ENCODE assay signal across 13 cellular contexts in genomic region chr4:78644063-78644691, GRCh38.
"Had no signal": no experiment of that assay in that cellular context is flagged by ENCODE, and none has a peak within 500 bp of the region (broad histone marks: within the 10 kb centered on the region; RNA-seq: fewer than 3 reads in every experiment).

No MANE protein-coding gene starts in this region.

- H3K36me3 ChIP-seq: neural progenitor cell, pancreas, sigmoid colon, thoracic aorta had no signal

- H3K9ac ChIP-seq: neural progenitor cell had no signal

- H3K27me3 Mint-ChIP-seq: activated CD4-positive, alpha-beta T cell treated with anti-CD3 and anti-CD28 coated beads for 36 hours had no signal

- H3K4me3 ChIP-seq: lung, neural progenitor cell, pancreas, sigmoid colon, thoracic aorta had no signal

- H3K4me3 Mint-ChIP-seq: activated CD4-positive, alpha-beta memory T cell treated with anti-CD3 and anti-CD28 coated beads, Interleukin-2, amount 10 ng/mL, durations not matched to agents 7 days and 5 days; activated CD4-positive, alpha-beta T cell treated with anti-CD3 and anti-CD28 coated beads for 36 hours; activated T-cell treated with anti-CD3 and anti-CD28 coated beads, Interleukin-2, amount 50 U/mL, for 4 hours; endodermal cell; immature natural killer cell; neural progenitor cell; stimulated activated effector memory CD8-positive, alpha-beta T cell treated with anti-CD3 and anti-CD28 coated beads, Interleukin-12 subunit alpha, Interleukin-12 subunit beta, amount 100 ng/mL, for 72 hours; T-helper 17 cell had no signal

- H3K27ac Mint-ChIP-seq: activated CD4-positive, alpha-beta memory T cell treated with anti-CD3 and anti-CD28 coated beads, Interleukin-2, amount 10 ng/mL, durations not matched to agents 7 days and 5 days; activated CD4-positive, alpha-beta T cell treated with anti-CD3 and anti-CD28 coated beads for 36 hours; endodermal cell; immature natural killer cell; neural progenitor cell; stimulated activated effector memory CD8-positive, alpha-beta T cell treated with anti-CD3 and anti-CD28 coated beads, Interleukin-12 subunit alpha, Interleukin-12 subunit beta, amount 100 ng/mL, for 72 hours; T-helper 17 cell had no signal

- H3K27ac ChIP-seq: neural progenitor cell had no signal

- H3K9me3 ChIP-seq: pancreas, sigmoid colon, thoracic aorta had no signal

- H3K4me1 Mint-ChIP-seq: immature natural killer cell; neural progenitor cell; stimulated activated effector memory CD8-positive, alpha-beta T cell treated with anti-CD3 and anti-CD28 coated beads, Interleukin-12 subunit alpha, Interleukin-12 subunit beta, amount 100 ng/mL, for 72 hours had no signal

- H3K4me1 ChIP-seq: neural progenitor cell had no signal

- H3K4me2 ChIP-seq: neural progenitor cell had no signal

- H3K9me3 Mint-ChIP-seq: activated CD4-positive, alpha-beta memory T cell treated with anti-CD3 and anti-CD28 coated beads, Interleukin-2, amount 10 ng/mL, durations not matched to agents 7 days and 5 days; activated T-cell treated with anti-CD3 and anti-CD28 coated beads, Interleukin-2, amount 50 U/mL, for 4 hours; endodermal cell; immature natural killer cell; neural progenitor cell; stimulated activated effector memory CD8-positive, alpha-beta T cell treated with anti-CD3 and anti-CD28 coated beads, Interleukin-12 subunit alpha, Interleukin-12 subunit beta, amount 100 ng/mL, for 72 hours had no signal

- H3K27me3 ChIP-seq: dorsolateral prefrontal cortex, neural progenitor cell, pancreas, sigmoid colon had no signal

- H3K36me3 Mint-ChIP-seq: immature natural killer cell; neural progenitor cell; stimulated activated effector memory CD8-positive, alpha-beta T cell treated with anti-CD3 and anti-CD28 coated beads, Interleukin-12 subunit alpha, Interleukin-12 subunit beta, amount 100 ng/mL, for 72 hours had no signal
